In the genomic region with DNA sequence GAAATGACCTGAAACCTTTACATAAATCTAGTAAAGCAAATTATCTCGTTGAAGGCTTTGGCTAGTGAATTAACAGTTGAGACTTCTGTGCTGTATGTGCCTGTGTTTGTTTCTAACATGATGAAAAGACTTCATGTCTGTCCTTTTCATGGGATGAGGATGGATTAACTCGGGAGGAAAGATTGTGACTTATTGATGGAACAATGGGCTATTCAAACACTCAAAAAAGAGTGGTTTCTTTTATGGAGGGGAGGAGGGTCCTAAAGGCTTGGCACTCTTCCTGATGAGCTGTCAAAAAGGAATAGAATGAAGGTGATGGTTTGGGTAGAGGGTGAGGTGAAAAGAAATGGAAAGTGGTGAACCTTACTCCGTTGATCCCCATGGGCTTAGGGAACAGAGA, we compare ENCODE assay signal across 22 cellular contexts.
"Had no signal": no experiment of that assay in that cellular context is flagged by ENCODE, and none has a peak within 500 bp of the region (broad histone marks: within the 10 kb centered on the region; RNA-seq: fewer than 3 reads in every experiment).

No MANE protein-coding gene starts in this region.

- H3K4me3 ChIP-seq: colonic mucosa, left ventricle myocardium inferior, skin epidermis, tibial nerve, uterus had no signal

- H3K9me3 Mint-ChIP-seq: natural killer cell had no signal

- H3K27ac Mint-ChIP-seq: activated CD8-positive, alpha-beta T cell treated with anti-CD3 and anti-CD28 coated beads, Interleukin-2, amount 10 ng/mL, durations not matched to agents 7 days and 5 days; natural killer cell; WTC11 had no signal

- H3K27ac ChIP-seq: colonic mucosa, left ventricle myocardium inferior, tibial nerve, uterus had no signal

- H3K9me3 ChIP-seq: colonic mucosa, left ventricle myocardium inferior, uterus had no signal

- DNase-seq: activated CD4-positive, alpha-beta T cell treated with anti-CD3 and anti-CD28 coated beads for 48 hours; activated CD8-positive, alpha-beta memory T cell treated with anti-CD3 and anti-CD28 coated beads, Interleukin-2, amount 50 U/mL, for 4 hours; activated CD8-positive, alpha-beta T cell treated with anti-CD3 and anti-CD28 coated beads, Interleukin-2, amount 10 ng/mL, durations not matched to agents 7 days and 5 days; activated gamma-delta T cell; activated T-cell treated with anti-CD3 and anti-CD28 coated beads, Interleukin-2, amount 50 U/mL, for 48 hours; amniotic stem cell; caudate nucleus; colonic mucosa; effector CD8-positive, alpha-beta T cell; glutamatergic neuron; left ventricle myocardium inferior; natural killer cell; nucleus accumbens; stimulated activated CD4-positive, alpha-beta T cell treated with anti-CD3 and anti-CD28 coated beads, Interleukin-15, amount 100 ng/mL, for 24 hours; stimulated activated CD4-positive, alpha-beta T cell treated with anti-CD3 and anti-CD28 coated beads, Interleukin-4, amount 100 ng/mL, for 1 hour; stimulated activated naive CD4-positive, alpha-beta T cell treated with Interleukin-2 at 50 U/mL for 16 hours; substantia nigra; uterus had no signal

- H3K27me3 ChIP-seq: colonic mucosa, tibial nerve, uterus had no signal

- H3K36me3 Mint-ChIP-seq: activated naive CD4-positive, alpha-beta T cell treated with anti-CD3 and anti-CD28 coated beads, Interleukin-2, amount 50 U/mL, for 72 hours; natural killer cell had no signal

- H3K4me1 ChIP-seq: colonic mucosa, uterus had no signal

- H3K4me3 Mint-ChIP-seq: activated CD8-positive, alpha-beta T cell treated with anti-CD3 and anti-CD28 coated beads, Interleukin-2, amount 10 ng/mL, durations not matched to agents 7 days and 5 days; natural killer cell; WTC11 had no signal

- H3K36me3 ChIP-seq: colonic mucosa, left ventricle myocardium inferior, tibial nerve, uterus had no signal
